Comparison of ENCODE assay signal across 21 cellular contexts in genomic region chr19:17137417-17137816, GRCh38.
DNase-seq lines count a peak whose midpoint lies in the region; ATAC-seq and TF ChIP-seq lines count a peak whose summit lies in the region.
"Had no signal": no experiment of that assay in that cellular context is flagged by ENCODE, and none has a peak within 500 bp of the region (broad histone marks: within the 10 kb centered on the region; RNA-seq: fewer than 3 reads in every experiment).

No MANE protein-coding gene starts in this region.

- H3K9me3 ChIP-seq in lung (ENCODE audit: control insufficient read depth in 2 of 2, insufficient read depth in 1 of 2, low read length in 1 of 2) (no peaks in the 10 kb centered on the region), spleen (no peaks in the 10 kb centered on the region)
- H3K9me3 ChIP-seq: BE2C, ovary, SK-N-SH, suprapubic skin had no signal

- H3K36me3 ChIP-seq in lung (ENCODE audit: control insufficient read depth in 2 of 2, insufficient read depth in 2 of 2, low read length in 2 of 2) (no peaks in the 10 kb centered on the region), spleen (peaks cover 0 to 57% (median 5%) of the 10 kb centered on the region in 6 donors)
- H3K36me3 ChIP-seq: ovary, suprapubic skin had no signal

- no peak for TF ChIP-seq POLR2A in spleen (IDR thresholded peaks at IDR 0.05)

- H3K9me3 Mint-ChIP-seq in WTC11 = no peaks in the 10 kb centered on the region
- H3K9me3 Mint-ChIP-seq: activated CD4-positive, alpha-beta T cell treated with anti-CD3 and anti-CD28 coated beads, Interleukin-2, amount 10 ng/mL, durations not matched to agents 24 days and 14 days; activated naive CD4-positive, alpha-beta T cell treated with anti-CD3 and anti-CD28 coated beads, Interleukin-2, amount 50 U/mL, for 24 hours had no signal

- no peaks in the 10 kb centered on the region for H3K27me3 Mint-ChIP-seq in WTC11 (ENCODE audit: low read depth)
- H3K27me3 Mint-ChIP-seq: activated CD4-positive, alpha-beta T cell treated with anti-CD3 and anti-CD28 coated beads, Interleukin-2, amount 10 ng/mL, durations not matched to agents 24 days and 14 days; activated naive CD4-positive, alpha-beta T cell treated with anti-CD3 and anti-CD28 coated beads, Interleukin-2, amount 50 U/mL, for 24 hours had no signal

- H3K27me3 ChIP-seq in lung (ENCODE audit: control insufficient read depth, insufficient read depth) (no peaks in the 10 kb centered on the region), spleen (replicated peaks in 1 of 7) (no peaks in the 10 kb centered on the region)
- H3K27me3 ChIP-seq: BE2C, hepatocyte, ovary, suprapubic skin had no signal

- CTCF ChIA-PET in WTC11 (lab: Charles Lee) = interaction anchor here (1.1 kb wide), 1 partner anchor 693 kb away, joined by 3 read pairs; no protein-coding TSS in a partner anchor

- DNase-seq in HUDEP-2 (lab: John Stamatoyannopoulos, UW; ENCODE audit: unreplicated experiment in 76 of 76) (peak in 49 of 76 experiments; percentile 5 to 68 (median 35)), WTC11 (ENCODE audit: low spot score) (no peak), lung (ENCODE audit: low spot score) (peak; percentile 44), spleen (no peak), G401 (ENCODE audit: low spot score) (no peak)
- DNase-seq in activated T-cell treated with anti-CD3 and anti-CD28 coated beads, Interleukin-2, amount 50 U/mL, for 48 hours = no peak
- DNase-seq: activated CD4-positive, alpha-beta T cell treated with anti-CD3 and anti-CD28 coated beads, Interleukin-2, amount 10 ng/mL, durations not matched to agents 24 days and 14 days; BE2C; islet precursor cell; NCI-H1092; NCI-H526 treated with DMSO at 0.1 percent for 48 hours; ovary; SK-N-SH; stimulated activated CD4-positive, alpha-beta T cell treated with anti-CD3 and anti-CD28 coated beads, Interleukin-4, amount 100 ng/mL, for 4 hours; stimulated activated CD8-positive, alpha-beta memory T cell treated with anti-CD3 and anti-CD28 coated beads, Interleukin-4, amount 100 ng/mL, for 48 hours; T1000 had no signal

- WGBS in lung, 2 donors = 73 to 85% methylated on average over 10 of the region's 10 CpGs
- WGBS in spleen, 5 donors = 81 to 91% (median 83%) methylated on average over 10 of the region's 10 CpGs

- no peak overlapping the region for H3K4me3 Mint-ChIP-seq in WTC11
- H3K4me3 Mint-ChIP-seq: activated CD4-positive, alpha-beta T cell treated with anti-CD3 and anti-CD28 coated beads, Interleukin-2, amount 10 ng/mL, durations not matched to agents 24 days and 14 days; activated naive CD4-positive, alpha-beta T cell treated with anti-CD3 and anti-CD28 coated beads, Interleukin-2, amount 50 U/mL, for 24 hours had no signal

- H3K4me3 ChIP-seq in lung = no peak overlapping the region
- no peak overlapping the region for H3K4me3 ChIP-seq in spleen
- H3K4me3 ChIP-seq: hepatocyte, ovary, suprapubic skin had no signal

- intact Hi-C loops in spleen (cut with DNase I; ENCODE audit: low total_unique reads) = no loop called here

- H3K4me1 Mint-ChIP-seq in WTC11 = peaks cover 41% of the 10 kb centered on the region

- ATAC-seq in WTC11 = no peak
- no peak for ATAC-seq in lung (ENCODE audit: insufficient read depth, low FRiP score)
- ATAC-seq in GM21529 (IDR thresholded peaks at IDR 0.05; ENCODE audit: unreplicated experiment) = no peak

- TF ChIP-seq CTCF in WTC11 (IDR thresholded peaks at IDR 0.05) = no peak
- TF ChIP-seq CTCF in lung (IDR thresholded peaks at IDR 0.05; ENCODE audit: control extremely low read depth, extremely low read depth) = no peak
- TF ChIP-seq CTCF in spleen (IDR thresholded peaks at IDR 0.05 in 8 of 11, conservative IDR thresholded peaks at IDR 0.05 in 3 of 11) = no peak

- peak overlapping the region; percentile 35 to 49 for H3K27ac ChIP-seq in lung (ENCODE audit: low read depth in 1 of 2, low read length in 1 of 2)
- H3K27ac ChIP-seq in spleen = peak overlapping the region in 7 of 8 donors; percentile 13 to 94 (median 85)
- H3K27ac ChIP-seq: KMS-11, ovary, suprapubic skin had no signal

- peaks cover 4% of the 10 kb centered on the region for H3K36me3 Mint-ChIP-seq in WTC11

- H3K4me1 ChIP-seq in lung (ENCODE audit: control insufficient read depth in 2 of 2, insufficient read depth in 2 of 2, low read length in 2 of 2) (peaks cover 19 to 20% of the 10 kb centered on the region in 2 donors), spleen (peaks cover 29 to 99% (median 67%) of the 10 kb centered on the region in 6 donors)

- POLR2A ChIA-PET in WTC11 (lab: Charles Lee) = interaction anchor here (0.5 kb wide), 1 partner anchor 30 kb away, joined by 3 read pairs; no protein-coding TSS in a partner anchor

- peak overlapping the region; percentile 89 for H3K27ac Mint-ChIP-seq in WTC11
- H3K27ac Mint-ChIP-seq: activated CD4-positive, alpha-beta T cell treated with anti-CD3 and anti-CD28 coated beads, Interleukin-2, amount 10 ng/mL, durations not matched to agents 24 days and 14 days; activated naive CD4-positive, alpha-beta T cell treated with anti-CD3 and anti-CD28 coated beads, Interleukin-2, amount 50 U/mL, for 24 hours had no signal

- in situ Hi-C loops in G401 (cut with HindIII; ENCODE audit: low sequenced_read_pairs) = no loop called here

TF ChIP-seq in WTC11, 78 proteins besides CTCF, POLR2A, EP300 and RAD21:
- TF ChIP-seq ZNF121 (CRISPR knock-in tag; IDR thresholded peaks at IDR 0.05) = no peak
- TF ChIP-seq RELA (CRISPR knock-in tag; IDR thresholded peaks at IDR 0.05; ENCODE audit: borderline replicate concordance) = no peak

Comparison
In these comparisons a context has a peak if more than half of its experiments do, and no peak if none do; other contexts are left out.
1. DNase-seq: peak in HUDEP-2 (49 of 76) and lung (single experiment); none in WTC11 (single experiment), spleen (single experiment), activated T-cell treated with anti-CD3 and anti-CD28 coated beads, Interleukin-2, amount 50 U/mL, for 48 hours (0 of 2) and G401 (single experiment).